Comparison of ENCODE assay signal across 28 cellular contexts in the genomic region with DNA sequence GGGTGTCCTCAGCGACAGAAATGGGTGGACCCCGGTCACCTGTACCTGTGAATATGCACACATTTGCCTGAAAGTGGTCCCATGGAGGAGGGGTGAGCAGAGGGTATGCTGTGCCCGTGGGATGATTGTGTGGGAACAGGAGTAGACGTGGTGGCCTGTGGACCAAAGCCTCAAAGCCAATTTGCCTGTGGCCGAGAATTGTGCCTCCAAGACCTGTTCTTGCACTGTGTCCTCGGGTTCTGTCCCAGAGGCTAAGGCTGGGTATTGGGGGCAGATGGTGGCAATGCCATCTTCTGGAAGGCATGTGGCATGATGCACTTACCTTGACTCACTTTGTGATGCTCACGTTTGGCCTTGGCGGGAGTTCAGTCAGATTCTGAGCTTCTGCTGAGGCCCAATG.
"Had no signal": no experiment of that assay in that cellular context is flagged by ENCODE, and none has a peak within 500 bp of the region (broad histone marks: within the 10 kb centered on the region; RNA-seq: fewer than 3 reads in every experiment).

No MANE protein-coding gene starts in this region.

- H3K4me1 Mint-ChIP-seq: activated CD4-positive, alpha-beta memory T cell treated with anti-CD3 and anti-CD28 coated beads, Interleukin-2, amount 10 ng/mL, durations not matched to agents 7 days and 5 days; activated CD4-positive, alpha-beta T cell treated with anti-CD3 and anti-CD28 coated beads, Interleukin-2, amount 10 ng/mL, durations not matched to agents 7 days and 5 days; activated naive CD4-positive, alpha-beta T cell treated with anti-CD3 and anti-CD28 coated beads, Interleukin-2, amount 10 ng/mL, durations not matched to agents 7 days and 5 days; activated naive CD8-positive, alpha-beta T cell treated with anti-CD3 and anti-CD28 coated beads, Interleukin-2, amount 10 ng/mL, durations not matched to agents 7 days and 5 days; brain had no signal

- H3K4me3 Mint-ChIP-seq: activated CD4-positive, alpha-beta memory T cell treated with anti-CD3 and anti-CD28 coated beads, Interleukin-2, amount 10 ng/mL, durations not matched to agents 7 days and 5 days; activated CD4-positive, alpha-beta T cell treated with anti-CD3 and anti-CD28 coated beads, Interleukin-2, amount 10 ng/mL, durations not matched to agents 7 days and 5 days; activated naive CD4-positive, alpha-beta T cell treated with anti-CD3 and anti-CD28 coated beads, Interleukin-2, amount 10 ng/mL, durations not matched to agents 7 days and 5 days; activated naive CD8-positive, alpha-beta T cell treated with anti-CD3 and anti-CD28 coated beads, Interleukin-2, amount 10 ng/mL, durations not matched to agents 7 days and 5 days; activated T-helper 1 cell treated with anti-CD3 and anti-CD28 coated beads, Interleukin-12 subunit alpha, Interleukin-12 subunit beta, Interleukin-2, Interleukin-4 antibody, amounts not matched to agents 30 ng/mL and 10 ng/mL and 1 ng/mL, durations not matched to agents 14 hours and 24 hours and 36 hours; brain had no signal

- DNase-seq: activated CD4-positive, alpha-beta memory T cell treated with anti-CD3 and anti-CD28 coated beads, Interleukin-2, amount 10 ng/mL, durations not matched to agents 7 days and 5 days; activated CD4-positive, alpha-beta T cell treated with anti-CD3 and anti-CD28 coated beads for 4 hours; activated CD4-positive, alpha-beta T cell treated with anti-CD3 and anti-CD28 coated beads, Interleukin-2, amount 10 ng/mL, durations not matched to agents 7 days and 5 days; activated CD4-positive, alpha-beta T cell treated with anti-CD3 and anti-CD28 coated beads, Interleukin-2, amount 50 U/mL, for 4 hours; activated CD4-positive, CD25-positive, alpha-beta regulatory T cell; activated CD4-positive, CD25-positive, alpha-beta regulatory T cell treated with anti-CD3 and anti-CD28 coated beads, Interleukin-2, amount 50 U/mL, for 72 hours; activated CD8-positive, alpha-beta memory T cell treated with anti-CD3 and anti-CD28 coated beads, Interleukin-2, amount 50 U/mL, for 4 hours; activated gamma-delta T cell; activated naive CD4-positive, alpha-beta T cell; activated naive CD4-positive, alpha-beta T cell treated with anti-CD3 and anti-CD28 coated beads, Interleukin-2, amount 10 ng/mL, durations not matched to agents 7 days and 5 days; activated naive CD8-positive, alpha-beta T cell treated with anti-CD3 and anti-CD28 coated beads, Interleukin-2, amount 10 ng/mL, durations not matched to agents 7 days and 5 days; activated T-cell treated with anti-CD3 and anti-CD28 coated beads, Interleukin-2, amount 50 U/mL, for 1 hour; activated T-cell treated with anti-CD3 and anti-CD28 coated beads, Interleukin-2, amount 50 U/mL, for 48 hours; central memory CD4-positive, alpha-beta T cell; cerebellar nuclear complex; colonic mucosa; effector CD8-positive, alpha-beta T cell; foreskin keratinocyte; gastrocnemius medialis; T-helper 2 cell had no signal

- ATAC-seq: activated naive CD4-positive, alpha-beta T cell treated with anti-CD3 and anti-CD28 coated beads, Interleukin-2, amount 50 U/mL, for 72 hours; esophagus mucosa; foreskin keratinocyte; gastrocnemius medialis had no signal

- H3K9me3 ChIP-seq: ascending aorta, breast epithelium, colonic mucosa, gastrocnemius medialis had no signal

- H3K27ac ChIP-seq: ascending aorta, breast epithelium, cardiac muscle cell, colonic mucosa, foreskin keratinocyte, gastrocnemius medialis had no signal

- H3K9me3 Mint-ChIP-seq: activated naive CD4-positive, alpha-beta T cell treated with anti-CD3 and anti-CD28 coated beads, Interleukin-2, amount 10 ng/mL, durations not matched to agents 7 days and 5 days; activated naive CD4-positive, alpha-beta T cell treated with anti-CD3 and anti-CD28 coated beads, Interleukin-2, amount 50 U/mL, for 72 hours; activated naive CD8-positive, alpha-beta T cell treated with anti-CD3 and anti-CD28 coated beads, Interleukin-2, amount 10 ng/mL, durations not matched to agents 7 days and 5 days; activated T-helper 1 cell treated with anti-CD3 and anti-CD28 coated beads, Interleukin-12 subunit alpha, Interleukin-12 subunit beta, Interleukin-2, Interleukin-4 antibody, amounts not matched to agents 30 ng/mL and 10 ng/mL and 1 ng/mL, durations not matched to agents 14 hours and 24 hours and 36 hours; activated T-helper 2 cell treated with anti-CD3 and anti-CD28 coated beads, Interferon-gamma antibody, Interleukin-2, Interleukin-4, amounts not matched to agents 10 μg/mL and 5 μg/mL and 100 μg/mL, durations not matched to agents 14 hours and 24 hours and 36 hours had no signal

- H3K27ac Mint-ChIP-seq: activated CD4-positive, alpha-beta memory T cell treated with anti-CD3 and anti-CD28 coated beads, Interleukin-2, amount 10 ng/mL, durations not matched to agents 7 days and 5 days; activated CD4-positive, alpha-beta T cell treated with anti-CD3 and anti-CD28 coated beads, Interleukin-2, amount 10 ng/mL, durations not matched to agents 7 days and 5 days; activated naive CD4-positive, alpha-beta T cell treated with anti-CD3 and anti-CD28 coated beads, Interleukin-2, amount 10 ng/mL, durations not matched to agents 7 days and 5 days; activated naive CD4-positive, alpha-beta T cell treated with anti-CD3 and anti-CD28 coated beads, Interleukin-2, amount 50 U/mL, for 72 hours; activated naive CD8-positive, alpha-beta T cell treated with anti-CD3 and anti-CD28 coated beads, Interleukin-2, amount 10 ng/mL, durations not matched to agents 7 days and 5 days; activated T-helper 1 cell treated with anti-CD3 and anti-CD28 coated beads, Interleukin-12 subunit alpha, Interleukin-12 subunit beta, Interleukin-2, Interleukin-4 antibody, amounts not matched to agents 30 ng/mL and 10 ng/mL and 1 ng/mL, durations not matched to agents 14 hours and 24 hours and 36 hours; activated T-helper 2 cell treated with anti-CD3 and anti-CD28 coated beads, Interferon-gamma antibody, Interleukin-2, Interleukin-4, amounts not matched to agents 10 μg/mL and 5 μg/mL and 100 μg/mL, durations not matched to agents 14 hours and 24 hours and 36 hours; brain had no signal

- H3K27me3 Mint-ChIP-seq: activated CD4-positive, alpha-beta memory T cell treated with anti-CD3 and anti-CD28 coated beads, Interleukin-2, amount 10 ng/mL, durations not matched to agents 7 days and 5 days; activated CD4-positive, alpha-beta T cell treated with anti-CD3 and anti-CD28 coated beads, Interleukin-2, amount 10 ng/mL, durations not matched to agents 7 days and 5 days; activated naive CD4-positive, alpha-beta T cell treated with anti-CD3 and anti-CD28 coated beads, Interleukin-2, amount 10 ng/mL, durations not matched to agents 7 days and 5 days; activated naive CD8-positive, alpha-beta T cell treated with anti-CD3 and anti-CD28 coated beads, Interleukin-2, amount 10 ng/mL, durations not matched to agents 7 days and 5 days had no signal

- H3K4me3 ChIP-seq: ascending aorta, breast epithelium, cardiac muscle cell, colonic mucosa, gastrocnemius medialis had no signal

- H3K36me3 Mint-ChIP-seq: activated naive CD4-positive, alpha-beta T cell treated with anti-CD3 and anti-CD28 coated beads, Interleukin-2, amount 10 ng/mL, durations not matched to agents 7 days and 5 days; activated naive CD8-positive, alpha-beta T cell treated with anti-CD3 and anti-CD28 coated beads, Interleukin-2, amount 10 ng/mL, durations not matched to agents 7 days and 5 days; brain had no signal

- H3K4me1 ChIP-seq: ascending aorta, breast epithelium, colonic mucosa, foreskin keratinocyte, gastrocnemius medialis had no signal

- H3K36me3 ChIP-seq: ascending aorta, breast epithelium, cardiac muscle cell, colonic mucosa, gastrocnemius medialis had no signal

- H3K27me3 ChIP-seq: ascending aorta, cardiac muscle cell, colonic mucosa, foreskin keratinocyte, gastrocnemius medialis had no signal
